Comparison of ENCODE assay signal across 10 cellular contexts in genomic region chr19:40803170-40803856, GRCh38. TPM values are rescaled to one million over a fixed set of nuclear protein-coding genes. Genes with fewer than 3 reads are reported as not detected.
DNase-seq lines count a peak whose midpoint lies in the region; ATAC-seq and TF ChIP-seq lines count a peak whose summit lies in the region.
"Had no signal": no experiment of that assay in that cellular context is flagged by ENCODE, and none has a peak within 500 bp of the region (broad histone marks: within the 10 kb centered on the region; RNA-seq: fewer than 3 reads in every experiment).

No MANE protein-coding gene starts in this region.

- H3K27ac ChIP-seq in OCI-LY7 (ENCODE audit: low read depth, low read length, poor library complexity, severe bottlenecking) = peak overlapping the region; percentile 81
- peak overlapping the region; percentile 96 for H3K27ac ChIP-seq in neutrophil

- POLR2A ChIA-PET in OCI-LY7 (lab: Charles Lee) = interaction anchor here (0.9 kb wide), 1 partner anchor 54 kb away, joined by 3 read pairs; no protein-coding TSS in a partner anchor

- no TSS peak for BruUV-seq in OCI-LY7 (replicated peaks; lab: Mats Ljungman, UMichigan)

- H3K4me2 ChIP-seq in OCI-LY7 (ENCODE audit: low read length) = peak overlapping the region; percentile 97

- H3K4me3 ChIP-seq in OCI-LY7 (ENCODE audit: low read depth, low read length, poor library complexity, severe bottlenecking) (peak overlapping the region; percentile 99), neutrophil (ENCODE audit: low read depth in 1 of 2, low read length in 1 of 2) (peak overlapping the region; percentile 91 to 96)

- H3K4me1 Mint-ChIP-seq in effector memory CD8-positive, alpha-beta T cell (ENCODE audit: low read depth in 2 of 2) = peaks cover 80 to 82% of the 10 kb centered on the region in 2 donors

- H3K9me3 Mint-ChIP-seq in effector memory CD8-positive, alpha-beta T cell = no peaks in the 10 kb centered on the region

- peak overlapping the region; percentile 98 to 100 for H3K4me3 Mint-ChIP-seq in effector memory CD8-positive, alpha-beta T cell

- H2AFZ ChIP-seq in OCI-LY7 (ENCODE audit: low read length) = no peak overlapping the region

- peaks cover 78% of the 10 kb centered on the region for H3K36me3 ChIP-seq in OCI-LY7 (ENCODE audit: insufficient read depth, low read length)
- H3K36me3 ChIP-seq in neutrophil = peaks cover 73% of the 10 kb centered on the region

- TF ChIP-seq CTCF in OCI-LY7 (conservative IDR thresholded peaks at IDR 0.05; ENCODE audit: low read length) (no peak), neutrophil (IDR thresholded peaks at IDR 0.05) (no peak)

- H3K4me1 ChIP-seq in OCI-LY7 (ENCODE audit: insufficient read depth, low read length, poor library complexity, severe bottlenecking) (peaks cover 74% of the 10 kb centered on the region), neutrophil (ENCODE audit: control insufficient read depth in 1 of 2, insufficient read depth in 1 of 2, low read depth in 1 of 2, low read length in 1 of 2) (peaks cover 75 to 80% of the 10 kb centered on the region in 2 experiments)

- peak; percentile 9 for DNase-seq in CD1c-positive myeloid dendritic cell (ENCODE audit: extremely low spot score)
- no peak for DNase-seq in OCI-LY7 (ENCODE audit: low spot score)
- DNase-seq in effector memory CD8-positive, alpha-beta T cell = no peak
- no peak for DNase-seq in NCI-H510A treated with DMSO at 0.1 percent for 48 hours (lab: John Stamatoyannopoulos, UW)
- DNase-seq in NCI-H1436 (lab: John Stamatoyannopoulos, UW) = no peak

- H3K79me2 ChIP-seq in OCI-LY7 (ENCODE audit: insufficient read depth, low read depth, low read length) = peaks cover 72% of the 10 kb centered on the region

- no peaks in the 10 kb centered on the region for H3K27me3 Mint-ChIP-seq in effector memory CD8-positive, alpha-beta T cell

- peak overlapping the region; percentile 88 to 100 for H3K27ac Mint-ChIP-seq in effector memory CD8-positive, alpha-beta T cell

- H3K27me3 ChIP-seq in neutrophil = no peaks in the 10 kb centered on the region

- H3K9me3 ChIP-seq in OCI-LY7 (ENCODE audit: low read length) = no peaks in the 10 kb centered on the region
- H3K9me3 ChIP-seq in neutrophil = no peaks in the 10 kb centered on the region

- CTCF ChIA-PET in OCI-LY7 (lab: Charles Lee; ENCODE audit: unreplicated experiment) = interaction anchor here (0.6 kb wide), 1 partner anchor 25 kb away, joined by 3 read pairs; the partner anchor contains the start of gene RAB4B

- H3K9me2 ChIP-seq in OCI-LY7 (ENCODE audit: insufficient read depth, low read length) = no peaks in the 10 kb centered on the region

- ATAC-seq in effector memory CD8-positive, alpha-beta T cell (replicated peaks) = no peak
- ATAC-seq in GM19455 (IDR thresholded peaks at IDR 0.05; ENCODE audit: unreplicated experiment) (no peak), HG02763 (IDR thresholded peaks at IDR 0.05; ENCODE audit: unreplicated experiment) (no peak)

- H3K36me3 Mint-ChIP-seq in effector memory CD8-positive, alpha-beta T cell (ENCODE audit: insufficient read depth) = peaks cover 85% of the 10 kb centered on the region

- peaks cover 27% of the 10 kb centered on the region for H4K20me1 ChIP-seq in OCI-LY7 (ENCODE audit: insufficient read depth, low read length)

- intact Hi-C loops in OCI-LY7 (cut with micrococcal nuclease; ENCODE audit: unreplicated experiment) = no loop called here

RNA-seq across cellular contexts. Expression of gene EGLN2, which starts 4.3 kb away (rescaled TPM):
- 76.1 and 81.6 TPM in 2 replicates for total RNA-seq in OCI-LY7 (2014; rRNA removed; shearing (Covaris generic))
- total RNA-seq in OCI-LY7 (2022) = 87.9 and 90.8 TPM in 2 replicates

RNA-seq across cellular contexts. Expression of gene RAB4B, which starts 25.3 kb away (rescaled TPM):
- 32.2 and 37.1 TPM in 2 replicates for total RNA-seq in OCI-LY7 (2014; rRNA removed; shearing (Covaris generic))
- total RNA-seq in OCI-LY7 (2022) = 51.3 and 56.3 TPM in 2 replicates

RNA-seq across cellular contexts. Expression of gene MIA, which starts 28.0 kb away (rescaled TPM):
- not detected in 2 replicates for total RNA-seq in OCI-LY7 (2014; rRNA removed; shearing (Covaris generic))
- not detected in 2 replicates for total RNA-seq in OCI-LY7 (2022)

RNA-seq across cellular contexts. Expression of gene CYP2A6, which starts 46.9 kb away (rescaled TPM):
- total RNA-seq in OCI-LY7 (2014; rRNA removed; shearing (Covaris generic)) = not detected in 2 replicates
- not detected in 2 replicates for total RNA-seq in OCI-LY7 (2022)
- total RNA-seq: cerebellum, pulmonary artery endothelial cell had no signal

RNA-seq across cellular contexts. Expression of gene SNRPA, which starts 52.3 kb away (rescaled TPM):
- total RNA-seq in OCI-LY7 (2014; rRNA removed; shearing (Covaris generic)) = 315 and 328 TPM in 2 replicates
- 214 and 244 TPM in 2 replicates for total RNA-seq in OCI-LY7 (2022)
